8 cellular contexts compared by ENCODE assay signal in genomic region chr21:46228345-46229051, GRCh38. TPM values are rescaled to one million over a fixed set of nuclear protein-coding genes. Genes with fewer than 3 reads are reported as not detected.
A peak's percentile ranks its signal among the peaks of the same experiment; 100 is the strongest.
DNase-seq lines count a peak whose midpoint lies in the region; ATAC-seq and TF ChIP-seq lines count a peak whose summit lies in the region.

TSS of gene LSS (minus strand) at chr21:46228774. CDS start at chr21:46228745, 29 bp downstream.

- TF ChIP-seq CTCF in KMS-11 (conservative IDR thresholded peaks at IDR 0.05; ENCODE audit: low read depth, low read length) (no peak), Panc1 (IDR thresholded peaks at IDR 0.05) (no peak)

- no TSS peak for BruUV-seq in Panc1 (replicated peaks; lab: Mats Ljungman, UMichigan)

- WGBS in esophagus, 2 donors, result 0 to 1% methylated on average over 70 to 77 of the region's 77 CpGs

- peak within 1 kb of the TSS; percentile 80 for H3K4me2 ChIP-seq in KMS-11

- H3K4me3 ChIP-seq in KMS-11 (IDR thresholded peaks at IDR 0.05; ENCODE audit: insufficient read depth, low read depth, low read length) (no peak within 1 kb of the TSS), Panc1 (ENCODE audit: low read depth in 2 of 2, low read length in 2 of 2) (peak within 1 kb of the TSS; percentile 59 to 63), esophagus (ENCODE audit: low read depth in 1 of 2, low read length in 2 of 2) (peak within 1 kb of the TSS; percentile 91 to 96), mucosa of stomach (ENCODE audit: low read length) (peak within 1 kb of the TSS; percentile 32)

- H3K27me3 ChIP-seq in KMS-11 (ENCODE audit: insufficient read depth, low read depth) (no peaks in the 10 kb centered on the region), Panc1 (ENCODE audit: control insufficient read depth, insufficient read depth, low read length) (no peaks in the 10 kb centered on the region), esophagus (ENCODE audit: control insufficient read depth in 1 of 2, insufficient read depth in 2 of 2, low read length in 2 of 2) (no peaks in the 10 kb centered on the region), mucosa of stomach (ENCODE audit: control insufficient read depth, insufficient read depth, low read length) (no peaks in the 10 kb centered on the region)

- peaks cover 13% of the 10 kb centered on the region for H3K36me3 Mint-ChIP-seq in activated T-cell treated with anti-CD3 and anti-CD28 coated beads, Interleukin-2, amount 50 U/mL, for 4 hours (ENCODE audit: insufficient read depth)

- H3K4me1 ChIP-seq in KMS-11 (ENCODE audit: low read depth, poor library complexity, severe bottlenecking) (peaks cover 43% of the 10 kb centered on the region), Panc1 (ENCODE audit: control insufficient read depth, insufficient read depth, low read length) (peaks cover 11% of the 10 kb centered on the region), esophagus (ENCODE audit: control insufficient read depth in 2 of 2, insufficient read depth in 2 of 2, low read length in 1 of 2) (peaks cover 0 to 14% of the 10 kb centered on the region in 2 donors), mucosa of stomach (ENCODE audit: control insufficient read depth, insufficient read depth, low read length) (peaks cover 23% of the 10 kb centered on the region)

- intact Hi-C loops in Panc1 (cut with micrococcal nuclease; ENCODE audit: unreplicated experiment), result no loop called here

- peak within 1 kb of the TSS; percentile 90 for H3K4me3 Mint-ChIP-seq in activated T-cell treated with anti-CD3 and anti-CD28 coated beads, Interleukin-2, amount 50 U/mL, for 4 hours

- no peaks in the 10 kb centered on the region for H3K27me3 Mint-ChIP-seq in activated T-cell treated with anti-CD3 and anti-CD28 coated beads, Interleukin-2, amount 50 U/mL, for 4 hours (ENCODE audit: low read depth)

- in situ Hi-C loops in Panc1 (cut with HindIII; ENCODE audit: low pct_unique_long_range_greater_than_20kb, low sequenced_read_pairs), result no loop called here

- H3K4me1 Mint-ChIP-seq in activated T-cell treated with anti-CD3 and anti-CD28 coated beads, Interleukin-2, amount 50 U/mL, for 4 hours (ENCODE audit: low read depth), result peaks cover 35% of the 10 kb centered on the region

- DNase-seq in DMS153 treated with DMSO at 0.1 percent for 48 hours (lab: John Stamatoyannopoulos, UW; ENCODE audit: unreplicated experiment) (peak; percentile 88), Panc1 (ENCODE audit: low read depth, low spot score) (peak; percentile 72)
- DNase-seq in activated T-cell treated with anti-CD3 and anti-CD28 coated beads, Interleukin-2, amount 50 U/mL, for 4 hours, result peak; percentile 98
- peak; percentile 97 for DNase-seq in stimulated activated CD8-positive, alpha-beta memory T cell treated with anti-CD3 and anti-CD28 coated beads, Interleukin-4, amount 100 ng/mL, for 48 hours

- H2AFZ ChIP-seq in KMS-11 (ENCODE audit: low read depth), result peak within 1 kb of the TSS; percentile 80

- H3K9ac ChIP-seq in KMS-11 (peak within 1 kb of the TSS; percentile 94), mucosa of stomach (ENCODE audit: low read length) (peak within 1 kb of the TSS; percentile 65)

- H3K79me2 ChIP-seq in KMS-11 (ENCODE audit: insufficient read depth, low read depth), result peaks cover 77% of the 10 kb centered on the region

- CTCF ChIA-PET in Panc1 (lab: Charles Lee), result no interaction called here

- 0 out of 2 replicates have a peak, but pooled peaks cover 15% of the 10 kb centered on the region for H4K20me1 ChIP-seq in KMS-11 (ENCODE audit: insufficient read depth)

- peak within 1 kb of the TSS; percentile 78 for H3K27ac ChIP-seq in KMS-11
- peak within 1 kb of the TSS; percentile 77 for H3K27ac ChIP-seq in Panc1 (ENCODE audit: low read length)
- peak within 1 kb of the TSS; percentile 87 to 95 for H3K27ac ChIP-seq in esophagus (ENCODE audit: low read depth in 2 of 2, low read length in 1 of 2)

- POLR2A ChIA-PET in Panc1 (lab: Charles Lee), result no interaction called here

- ATAC-seq in GM21737 (IDR thresholded peaks at IDR 0.05; ENCODE audit: unreplicated experiment), result peak; percentile 77
- peak; percentile 97 for ATAC-seq in Panc1
- peak; percentile 91 to 95 for ATAC-seq in activated T-cell treated with anti-CD3 and anti-CD28 coated beads, Interleukin-2, amount 50 U/mL, for 4 hours

- no peaks in the 10 kb centered on the region for H3K9me3 Mint-ChIP-seq in activated T-cell treated with anti-CD3 and anti-CD28 coated beads, Interleukin-2, amount 50 U/mL, for 4 hours

- no peaks in the 10 kb centered on the region for H3K36me3 ChIP-seq in KMS-11 (ENCODE audit: insufficient read depth)
- peaks cover 3% of the 10 kb centered on the region; the same call in 1 of the 2 replicates for H3K36me3 ChIP-seq in Panc1 (ENCODE audit: control insufficient read depth, insufficient read depth, low read length)
- H3K36me3 ChIP-seq in esophagus (ENCODE audit: control insufficient read depth in 2 of 2, insufficient read depth in 2 of 2, low read length in 1 of 2), result peaks cover 0 to 6% of the 10 kb centered on the region in 2 donors
- peaks cover under 1% of the 10 kb centered on the region for H3K36me3 ChIP-seq in mucosa of stomach (ENCODE audit: control insufficient read depth, insufficient read depth, low read length)

- H3K9me3 ChIP-seq in Panc1 (ENCODE audit: control insufficient read depth, insufficient read depth, low read depth, low read length), result no peaks in the 10 kb centered on the region
- H3K9me3 ChIP-seq in esophagus (ENCODE audit: control insufficient read depth in 2 of 2, insufficient read depth in 1 of 2, low read depth in 1 of 2, low read length in 1 of 2), result no peaks in the 10 kb centered on the region
- H3K9me3 ChIP-seq in mucosa of stomach (ENCODE audit: control insufficient read depth, low read length), result no peaks in the 10 kb centered on the region

RNA-seq across cellular contexts. Expression of gene LSS, which starts in this region (rescaled TPM):
- total RNA-seq in Panc1 (2021; ENCODE audit: unreplicated experiment), result 111 TPM
- polyA plus RNA-seq in Panc1 (2012; ENCODE audit: insufficient read length), result 86.2 TPM
- total RNA-seq in activated T-cell treated with anti-CD3 and anti-CD28 coated beads, Interleukin-2, amount 50 U/mL, for 4 hours, result 10 to 100 TPM; 14.5 to 20.6 (median 17.2) TPM
- 10 to 100 TPM; 41.9 to 57.6 TPM for polyA plus RNA-seq in esophagus
